13 cellular contexts compared by ENCODE assay signal in the genomic region with DNA sequence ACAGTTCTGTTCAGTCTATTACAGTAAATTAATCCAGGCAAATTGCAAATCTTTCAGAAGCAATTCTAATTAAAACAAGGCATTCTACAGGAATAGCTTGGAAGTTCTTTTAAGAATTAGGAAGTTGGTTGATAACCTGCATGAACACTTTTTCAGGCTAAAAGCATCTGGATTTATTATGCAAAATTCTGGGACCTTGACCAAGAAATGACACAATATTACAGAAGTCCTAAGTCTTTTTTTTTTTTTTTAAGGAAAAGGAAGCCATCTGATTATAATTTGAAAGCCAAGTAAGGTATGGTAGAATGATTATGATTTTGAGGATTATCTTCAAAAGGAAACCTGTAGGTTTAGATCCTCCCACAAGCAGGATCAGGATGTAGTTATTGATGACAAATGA.
DNase-seq lines count a peak whose midpoint lies in the region; ATAC-seq, FAIRE-seq and TF ChIP-seq lines count a peak whose summit lies in the region.
"Had no signal": no experiment of that assay in that cellular context is flagged by ENCODE, and none has a peak within 500 bp of the region (broad histone marks: within the 10 kb centered on the region; RNA-seq: fewer than 3 reads in every experiment).

No MANE protein-coding gene starts in this region.

- peak; percentile 34 for ATAC-seq in sciatic nerve

- intact Hi-C loops in sciatic nerve (cut with DNase I), result no loop called here

- H3K9me3 Mint-ChIP-seq in HFFc6, result no peaks in the 10 kb centered on the region

- peak overlapping the region; percentile 90 for H3K4me3 Mint-ChIP-seq in HFFc6

- H3K36me3 Mint-ChIP-seq in HFFc6 (ENCODE audit: low read depth), result peaks cover 18% of the 10 kb centered on the region

- no peaks in the 10 kb centered on the region; the same call in 1 of the 2 replicates for H3K27me3 Mint-ChIP-seq in HFFc6 (ENCODE audit: insufficient read depth)

- peak overlapping the region; percentile 47 for H3K27ac Mint-ChIP-seq in HFFc6

- FAIRE-seq in RCC 7860 (lab: Jason Lieb, UNC), result no peak

- H3K4me1 Mint-ChIP-seq in HFFc6 (ENCODE audit: low read depth), result peaks cover 82% of the 10 kb centered on the region

- peak; percentile 47 for DNase-seq in EH (ENCODE audit: low read depth)
- no peak for DNase-seq in HFFc6
- DNase-seq in fibroblast of peridontal ligament (ENCODE audit: extremely low read depth), result peak; percentile 92
- no peak for DNase-seq in sciatic nerve (ENCODE audit: low spot score)
- DNase-seq in RCC 7860 (ENCODE audit: low spot score), result no peak
- DNase-seq in RKO (ENCODE audit: low spot score), result no peak
- no peak for DNase-seq in HK-2 (ENCODE audit: unreplicated experiment)
- DNase-seq: MG63, NCI-H1048, NCI-H1436, NCI-H2029, NCI-H446 treated with DMSO at 0.1 percent for 48 hours, SHP77 had no signal

- TF ChIP-seq CTCF in HFFc6 (IDR thresholded peaks at IDR 0.05), result no peak

Comparison
In these comparisons a context has a peak if more than half of its experiments do, and no peak if none do; other contexts are left out.
1. DNase-seq: peak in EH (single experiment) and fibroblast of peridontal ligament (single experiment); none in HFFc6 (single experiment), sciatic nerve (single experiment), RCC 7860 (single experiment), RKO (single experiment) and HK-2 (single experiment).